8 cellular contexts compared by ENCODE assay signal in genomic region chr10:121928528-121928884, GRCh38. TPM values are rescaled to one million over a fixed set of nuclear protein-coding genes. Genes with fewer than 3 reads are reported as not detected.
DNase-seq lines count a peak whose midpoint lies in the region; ATAC-seq and TF ChIP-seq lines count a peak whose summit lies in the region.

No MANE protein-coding gene starts in this region.

- H3K27ac ChIP-seq in heart right ventricle, result peak overlapping the region; percentile 97 to 100 (median 99)

- H3K4me3 ChIP-seq in heart right ventricle (peak overlapping the region; percentile 90 to 100 (median 97)), retinal pigment epithelial cell (ENCODE audit: low read length) (peak overlapping the region; percentile 75)

- H3K4me1 ChIP-seq in heart right ventricle, result peaks cover 0 to 48% (median 33%) of the 10 kb centered on the region in 9 donors

- DNase-seq in ACHN, result peak; percentile 26
- no peak for DNase-seq in activated CD8-positive, alpha-beta T cell treated with anti-CD3 and anti-CD28 coated beads for 36 hours
- no peak for DNase-seq in heart right ventricle
- DNase-seq in retinal pigment epithelial cell (ENCODE audit: low read depth), result no peak
- DNase-seq in NCI-H2107 treated with DMSO at 0.1 percent for 48 hours (lab: John Stamatoyannopoulos, UW; ENCODE audit: unreplicated experiment), result no peak

- peaks cover 3% of the 10 kb centered on the region for H3K36me3 Mint-ChIP-seq in activated CD8-positive, alpha-beta T cell treated with anti-CD3 and anti-CD28 coated beads for 36 hours (ENCODE audit: low read depth)

- peaks cover 20% of the 10 kb centered on the region for H3K4me1 Mint-ChIP-seq in activated CD8-positive, alpha-beta T cell treated with anti-CD3 and anti-CD28 coated beads for 36 hours (ENCODE audit: low read depth)

- peak overlapping the region; percentile 97 for H3K27ac Mint-ChIP-seq in activated CD8-positive, alpha-beta T cell treated with anti-CD3 and anti-CD28 coated beads for 36 hours

- 0 to 3% methylated on average over 15 to 20 of the region's 20 CpGs for WGBS in heart right ventricle, 2 donors

- peak overlapping the region; percentile 84 for H3K4me3 Mint-ChIP-seq in activated CD8-positive, alpha-beta T cell treated with anti-CD3 and anti-CD28 coated beads for 36 hours

- in situ Hi-C loops in ACHN (cut with HindIII; ENCODE audit: low pct_ligation_motif_present, low pct_unique_long_range_greater_than_20kb, low sequenced_read_pairs), result no loop called here

- no peaks in the 10 kb centered on the region for H3K27me3 ChIP-seq in heart right ventricle

- no peaks in the 10 kb centered on the region for H3K9me3 Mint-ChIP-seq in activated CD8-positive, alpha-beta T cell treated with anti-CD3 and anti-CD28 coated beads for 36 hours

- peaks cover 0 to 13% (median 0%) of the 10 kb centered on the region in 9 donors for H3K36me3 ChIP-seq in heart right ventricle

- H3K9me3 ChIP-seq in heart right ventricle, result no peaks in the 10 kb centered on the region

- no peaks in the 10 kb centered on the region for H3K27me3 Mint-ChIP-seq in activated CD8-positive, alpha-beta T cell treated with anti-CD3 and anti-CD28 coated beads for 36 hours

- CTCF ChIA-PET in activated CD8-positive, alpha-beta T cell treated with anti-CD3 and anti-CD28 coated beads for 36 hours (lab: Charles Lee), result interaction anchor here (1.3 to 1.8 kb wide), 3 partner anchors 28 to 45 kb away, joined by 4 read pairs; no protein-coding TSS in a partner anchor

- no peak for TF ChIP-seq CTCF in activated CD8-positive, alpha-beta T cell treated with anti-CD3 and anti-CD28 coated beads for 36 hours (IDR thresholded peaks at IDR 0.05)
- TF ChIP-seq CTCF in heart right ventricle (IDR thresholded peaks at IDR 0.05) (no peak), retinal pigment epithelial cell (conservative IDR thresholded peaks at IDR 0.05; ENCODE audit: low read depth, low read length) (no peak)

- peak; percentile 9 for ATAC-seq in GM18502 (IDR thresholded peaks at IDR 0.05; ENCODE audit: poor library complexity, unreplicated experiment)
- peak; percentile 17 for ATAC-seq in HG03342 (IDR thresholded peaks at IDR 0.05; ENCODE audit: unreplicated experiment)
- ATAC-seq in activated CD8-positive, alpha-beta T cell treated with anti-CD3 and anti-CD28 coated beads for 36 hours, result no peak
- peak in 3 of 8 donors; percentile 0 to 21 (median 4) for ATAC-seq in heart right ventricle
- no peak for ATAC-seq in HG03457 (IDR thresholded peaks at IDR 0.05; ENCODE audit: unreplicated experiment)

- intact Hi-C loops in activated CD8-positive, alpha-beta T cell treated with anti-CD3 and anti-CD28 coated beads for 36 hours (cut with micrococcal nuclease), result no loop called here
- intact Hi-C loops in heart right ventricle (cut with DNase I), result loop anchor here in 7 of 10 donors (5.0 to 10.0 kb wide), 6 partner anchors 44 to 186 kb away; partner anchors contain the start of gene NSMCE4A (in 2 of the 7)

- POLR2A ChIA-PET in activated CD8-positive, alpha-beta T cell treated with anti-CD3 and anti-CD28 coated beads for 36 hours (lab: Charles Lee), result interaction anchor here (1.0 to 2.2 kb wide), 3 partner anchors 8 to 45 kb away, joined by 3 to 9 read pairs (median 3); no protein-coding TSS in a partner anchor

RNA-seq across cellular contexts. Expression of gene ATE1, which starts 0.7 kb away (rescaled TPM):
- total RNA-seq in activated CD8-positive, alpha-beta T cell treated with anti-CD3 and anti-CD28 coated beads for 36 hours, result 10 to 100 TPM; 18.0 to 19.2 TPM
- 10 to 100 TPM; 36.1 to 57.7 (median 43.2) TPM for total RNA-seq in heart right ventricle
- polyA plus RNA-seq in heart right ventricle, result 1 to 10 TPM; 4.5 to 6.9 TPM

RNA-seq across cellular contexts. Expression of gene NSMCE4A, which starts 46.5 kb away (rescaled TPM):
- total RNA-seq in activated CD8-positive, alpha-beta T cell treated with anti-CD3 and anti-CD28 coated beads for 36 hours, result 10 to 100 TPM; 49.7 to 50.8 TPM
- 10 to 100 TPM; 18.2 to 35.4 (median 24.4) TPM for total RNA-seq in heart right ventricle
- polyA plus RNA-seq in heart right ventricle, result 10 to 100 TPM; 25.8 to 58.5 TPM

Comparison
In these comparisons a context has a peak if more than half of its experiments do, and no peak if none do; other contexts are left out.
1. ATAC-seq: peak in GM18502 (single experiment) and HG03342 (single experiment); none in activated CD8-positive, alpha-beta T cell treated with anti-CD3 and anti-CD28 coated beads for 36 hours (single experiment) and HG03457 (single experiment).